Comparison of ENCODE assay signal across 29 cellular contexts in genomic region chr15:23415321-23415865, GRCh38. TPM values are rescaled to one million over a fixed set of nuclear protein-coding genes. Genes with fewer than 3 reads are reported as not detected.
"Had no signal": no experiment of that assay in that cellular context is flagged by ENCODE, and none has a peak within 500 bp of the region (broad histone marks: within the 10 kb centered on the region; RNA-seq: fewer than 3 reads in every experiment).

No MANE protein-coding gene starts in this region.

- H3K4me3 ChIP-seq: K562, SK-N-MC had no signal

- ATAC-seq: activated naive CD4-positive, alpha-beta T cell treated with anti-CD3 and anti-CD28 coated beads, Interleukin-2, amount 50 U/mL, for 72 hours; activated T-helper 17 cell treated with anti-CD3 and anti-CD28 coated beads, Interleukin-2, amount 50 U/mL, for 72 hours; Right ventricle myocardium inferior; T-cell had no signal

- FAIRE-seq: K562, TTC549 had no signal

- H3K27ac ChIP-seq: SK-N-MC had no signal

- DNase-seq: activated B cell treated with CpG ODN at 0.5 μM for 24 hours; activated CD4-positive, alpha-beta memory T cell treated with anti-CD3 and anti-CD28 coated beads for 36 hours; activated CD4-positive, alpha-beta T cell treated with anti-CD3 and anti-CD28 coated beads, Interleukin-2, amount 10 ng/mL, durations not matched to agents 7 days and 5 days; activated CD8-positive, alpha-beta memory T cell treated with anti-CD3 and anti-CD28 coated beads for 24 hours; activated T-cell treated with anti-CD3 and anti-CD28 coated beads for 4 hours; activated T-cell treated with anti-CD3 and anti-CD28 coated beads, Interleukin-2, amount 50 U/mL, for 48 hours; central memory CD4-positive, alpha-beta T cell; Kasumi-1; NCI-H1048; NCI-H1694; NCI-H2029; NCI-H2107; NCI-H2171 treated with DMSO at 0.1 percent for 48 hours; NCI-H226; NCI-H526; NCI-H774; T-cell; T-helper 2 cell; T1000 had no signal

RNA-seq across cellular contexts. Expression of gene GOLGA6L2, which starts 31.6 kb away (rescaled TPM):
- total RNA-seq: activated B cell treated with CpG ODN at 0.5 μM for 24 hours; activated CD4-positive, alpha-beta memory T cell treated with anti-CD3 and anti-CD28 coated beads for 36 hours; activated CD4-positive, alpha-beta T cell treated with anti-CD3 and anti-CD28 coated beads, Interleukin-2, amount 10 ng/mL, durations not matched to agents 7 days and 5 days; activated naive CD4-positive, alpha-beta T cell treated with anti-CD3 and anti-CD28 coated beads, Interleukin-2, amount 50 U/mL, for 72 hours; activated T-helper 17 cell treated with anti-CD3 and anti-CD28 coated beads, Interleukin-2, amount 50 U/mL, for 72 hours; K562; NCI-H460; OCI-LY7; Right ventricle myocardium inferior; RPMI7951; T-cell had no signal
- polyA plus RNA-seq: adipose tissue, K562 had no signal
